ENCODE assay signal across 21 cellular contexts in the genomic region with DNA sequence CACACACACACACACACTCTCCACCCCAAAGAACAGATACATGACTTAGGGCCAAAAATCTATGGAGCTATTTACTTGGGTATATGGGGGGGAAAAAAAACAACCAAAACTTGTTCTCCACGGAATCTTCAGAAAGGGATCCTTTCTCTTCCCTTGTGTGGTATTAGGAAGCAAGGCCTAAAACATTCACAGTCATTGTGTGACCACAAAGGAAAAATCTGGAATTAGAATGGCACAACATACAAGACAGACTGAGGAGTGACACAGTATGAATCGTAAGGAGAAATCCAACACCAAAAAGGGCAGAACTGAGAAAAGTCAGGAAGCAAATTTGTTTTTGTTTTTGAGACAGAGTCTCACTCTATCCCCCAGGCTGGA.
DNase-seq lines count a peak whose midpoint lies in the region; ATAC-seq, FAIRE-seq and TF ChIP-seq lines count a peak whose summit lies in the region.
"Had no signal": no experiment of that assay in that cellular context is flagged by ENCODE, and none has a peak within 500 bp of the region (broad histone marks: within the 10 kb centered on the region; RNA-seq: fewer than 3 reads in every experiment).

No MANE protein-coding gene starts in this region.

- peak overlapping the region; percentile 30 for H3K4me2 ChIP-seq in HepG2 (ENCODE audit: low read depth, low read length)

- H3K4me1 ChIP-seq in HepG2 (ENCODE audit: insufficient read depth, low read length): peaks cover 45% of the 10 kb centered on the region
- H3K4me1 ChIP-seq in CD4-positive, alpha-beta memory T cell (ENCODE audit: insufficient read depth, low read length): peaks cover 28% of the 10 kb centered on the region

- H3K27ac ChIP-seq in HepG2 (ENCODE audit: extremely low read length, insufficient read depth, low read length): peak overlapping the region; percentile 79
- H3K27ac ChIP-seq in CD4-positive, alpha-beta memory T cell (ENCODE audit: low read depth, low read length): no peak overlapping the region

- H3K4me3 Mint-ChIP-seq in CD4-positive, alpha-beta memory T cell: no peak overlapping the region
- H3K4me3 Mint-ChIP-seq: activated naive CD4-positive, alpha-beta T cell treated with anti-CD3 and anti-CD28 coated beads for 36 hours; central memory CD8-positive, alpha-beta T cell; effector memory CD8-positive, alpha-beta T cell; IgD-negative memory B cell had no signal

- no peak for TF ChIP-seq EP300 in HepG2 (IDR thresholded peaks at IDR 0.05; ENCODE audit: low read depth in 2 of 2, low read length in 2 of 2)
- TF ChIP-seq EP300 in HepG2 (CRISPR knock-in tag; IDR thresholded peaks at IDR 0.05; ENCODE audit: borderline replicate concordance): no peak

- CTCF ChIA-PET in HepG2 (lab: Yijun Ruan, JAX; ENCODE audit: low intra/inter-chr PET ratio, low total read pairs): no interaction called here
- CTCF ChIA-PET in CD4-positive, alpha-beta memory T cell (lab: Charles Lee; ENCODE audit: partially characterized antibody): no interaction called here

- FAIRE-seq in HepG2 (lab: Jason Lieb, UNC): no peak
- FAIRE-seq: islet of Langerhans had no signal

- DNase-seq in COLO829 (ENCODE audit: low spot score): peak; percentile 4
- peak; percentile 70 for DNase-seq in HT1080 (ENCODE audit: low read depth)
- DNase-seq in amniotic epithelial cell (ENCODE audit: low read depth): peak; percentile 19
- no peak for DNase-seq in HepG2 (ENCODE audit: low spot score)
- no peak for DNase-seq in CD4-positive, alpha-beta memory T cell
- DNase-seq in activated CD4-positive, CD25-positive, alpha-beta regulatory T cell (lab: John Stamatoyannopoulos, UW): no peak
- DNase-seq: activated naive CD4-positive, alpha-beta T cell treated with anti-CD3 and anti-CD28 coated beads for 36 hours; C1 segment of cervical spinal cord; DMS79 treated with DMSO at 0.1 percent for 48 hours; effector memory CD8-positive, alpha-beta T cell; midbrain; NCI-H1417 treated with DMSO at 0.1 percent for 48 hours; nucleus accumbens; stimulated activated CD4-positive, alpha-beta T cell treated with anti-CD3 and anti-CD28 coated beads, Interleukin-4, amount 100 ng/mL, for 24 hours; trophoblast cell had no signal

- in situ Hi-C loops in HepG2 (cut with HindIII; ENCODE audit: extremely low pct_ligation_motif_present, low pct_unique_long_range_greater_than_20kb): no loop called here

- TF ChIP-seq CTCF in HepG2 (CRISPR knock-in tag; IDR thresholded peaks at IDR 0.05): no peak

- no peak overlapping the region for H3K9ac ChIP-seq in HepG2 (ENCODE audit: insufficient read depth, low read depth, low read length)

- H3K4me1 Mint-ChIP-seq in CD4-positive, alpha-beta memory T cell: peaks cover 20 to 59% (median 39%) of the 10 kb centered on the region in 4 donors

- TF ChIP-seq POLR2A in HepG2 (IDR thresholded peaks at IDR 0.05; ENCODE audit: insufficient read depth in 1 of 2, low read depth in 2 of 2, low read length in 2 of 2): no peak

- no TSS peak for BruUV-seq in HepG2 (replicated peaks; lab: Mats Ljungman, UMichigan)

- peak overlapping the region in 1 of 7 donors; percentile 55 for H3K27ac Mint-ChIP-seq in CD4-positive, alpha-beta memory T cell
- H3K27ac Mint-ChIP-seq: activated naive CD4-positive, alpha-beta T cell treated with anti-CD3 and anti-CD28 coated beads for 36 hours had no signal

- POLR2A ChIA-PET in HepG2 (lab: Yijun Ruan, JAX): interaction anchor here (2.5 kb wide), 1 partner anchor 21 kb away, joined by 7 read pairs; no protein-coding TSS in a partner anchor
- POLR2A ChIA-PET in CD4-positive, alpha-beta memory T cell (lab: Charles Lee; ENCODE audit: partially characterized antibody): interaction anchor here (1.2 to 1.7 kb wide), 2 partner anchors 10 to 16 kb away, joined by 4 to 5 read pairs; no protein-coding TSS in a partner anchor

- peaks cover 39 to 47% of the 10 kb centered on the region in 2 donors for H3K36me3 Mint-ChIP-seq in CD4-positive, alpha-beta memory T cell

- H3K79me2 ChIP-seq in HepG2 (ENCODE audit: insufficient read depth, low read length): peaks cover 21% of the 10 kb centered on the region

- ATAC-seq in HepG2: no peak; the same call in 2 of the 3 replicates
- ATAC-seq in HG03378 (IDR thresholded peaks at IDR 0.05; ENCODE audit: unreplicated experiment): no peak
- ATAC-seq: effector memory CD8-positive, alpha-beta T cell had no signal

- 91% methylated on average over 2 of the region's 2 CpGs for WGBS in HepG2 (ENCODE audit: low lambda C conversion rate)

- H2AFZ ChIP-seq in HepG2 (ENCODE audit: low read length): no peak overlapping the region

- H4K20me1 ChIP-seq in HepG2 (ENCODE audit: insufficient read depth, low read length): peaks cover 2% of the 10 kb centered on the region; the same call in 1 of the 2 replicates

- intact Hi-C loops in HepG2 (cut with micrococcal nuclease; ENCODE audit: unreplicated experiment): no loop called here
- intact Hi-C loops in CD4-positive, alpha-beta memory T cell (cut with micrococcal nuclease): no loop called here

- no peaks in the 10 kb centered on the region for H3K9me3 ChIP-seq in HepG2 (ENCODE audit: low read length)
- H3K9me3 ChIP-seq in CD4-positive, alpha-beta memory T cell (ENCODE audit: control insufficient read depth in 1 of 2, low read length in 2 of 2): no peaks in the 10 kb centered on the region
- H3K9me3 ChIP-seq: HAP-1 had no signal

- no peak overlapping the region for H3K4me3 ChIP-seq in HepG2 (replicated peaks in 1 of 3; ENCODE audit: insufficient read depth in 1 of 3, low read depth in 2 of 3, low read length in 3 of 3)
- no peak overlapping the region for H3K4me3 ChIP-seq in CD4-positive, alpha-beta memory T cell (ENCODE audit: low read length in 2 of 2)
- H3K4me3 ChIP-seq: HAP-1, SK-N-MC had no signal

- no peaks in the 10 kb centered on the region for H3K27me3 ChIP-seq in HepG2 (ENCODE audit: control insufficient read depth in 1 of 2, insufficient read depth in 2 of 2, low read length in 2 of 2)
- H3K27me3 ChIP-seq in CD4-positive, alpha-beta memory T cell (ENCODE audit: insufficient read depth, low read length): no peaks in the 10 kb centered on the region

- no peaks in the 10 kb centered on the region for H3K27me3 Mint-ChIP-seq in CD4-positive, alpha-beta memory T cell
- H3K27me3 Mint-ChIP-seq: central memory CD8-positive, alpha-beta T cell; effector memory CD8-positive, alpha-beta T cell; IgD-negative memory B cell had no signal

- no peaks in the 10 kb centered on the region for H3K9me3 Mint-ChIP-seq in CD4-positive, alpha-beta memory T cell
- H3K9me3 Mint-ChIP-seq: activated naive CD4-positive, alpha-beta T cell treated with anti-CD3 and anti-CD28 coated beads for 36 hours; central memory CD8-positive, alpha-beta T cell; effector memory CD8-positive, alpha-beta T cell; IgD-negative memory B cell had no signal

- TF ChIP-seq RAD21 in HepG2 (CRISPR knock-in tag; IDR thresholded peaks at IDR 0.05): no peak

- H3K36me3 ChIP-seq in HepG2 (replicated peaks in 1 of 2; ENCODE audit: control insufficient read depth in 1 of 2, insufficient read depth in 2 of 2, low read length in 2 of 2): peaks cover 19 to 41% of the 10 kb centered on the region in 2 experiments
- peaks cover 16% of the 10 kb centered on the region for H3K36me3 ChIP-seq in CD4-positive, alpha-beta memory T cell (ENCODE audit: insufficient read depth, low read length)

TF ChIP-seq in HepG2, 621 proteins besides CTCF, POLR2A, EP300 and RAD21 (continues in another document):
- no peak for TF ChIP-seq KAT2B (IDR thresholded peaks at IDR 0.05; ENCODE audit: borderline replicate concordance, low read depth, low read length)
- no peak for TF ChIP-seq ZNF761 (CRISPR knock-in tag; conservative IDR thresholded peaks at IDR 0.05)
- TF ChIP-seq, protein P1, sequence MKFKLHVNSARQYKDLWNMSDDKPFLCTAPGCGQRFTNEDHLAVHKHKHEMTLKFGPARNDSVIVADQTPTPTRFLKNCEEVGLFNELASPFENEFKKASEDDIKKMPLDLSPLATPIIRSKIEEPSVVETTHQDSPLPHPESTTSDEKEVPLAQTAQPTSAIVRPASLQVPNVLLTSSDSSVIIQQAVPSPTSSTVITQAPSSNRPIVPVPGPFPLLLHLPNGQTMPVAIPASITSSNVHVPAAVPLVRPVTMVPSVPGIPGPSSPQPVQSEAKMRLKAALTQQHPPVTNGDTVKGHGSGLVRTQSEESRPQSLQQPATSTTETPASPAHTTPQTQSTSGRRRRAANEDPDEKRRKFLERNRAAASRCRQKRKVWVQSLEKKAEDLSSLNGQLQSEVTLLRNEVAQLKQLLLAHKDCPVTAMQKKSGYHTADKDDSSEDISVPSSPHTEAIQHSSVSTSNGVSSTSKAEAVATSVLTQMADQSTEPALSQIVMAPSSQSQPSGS (CRISPR knock-in tag; IDR thresholded peaks at IDR 0.05): no peak
- TF ChIP-seq ZSCAN30 (CRISPR knock-in tag; IDR thresholded peaks at IDR 0.05): 0 out of 2 replicates have a peak, but pooled peaks have one; percentile 15
- TF ChIP-seq PITX1 (CRISPR knock-in tag; IDR thresholded peaks at IDR 0.05): no peak
- TF ChIP-seq, protein P2, sequence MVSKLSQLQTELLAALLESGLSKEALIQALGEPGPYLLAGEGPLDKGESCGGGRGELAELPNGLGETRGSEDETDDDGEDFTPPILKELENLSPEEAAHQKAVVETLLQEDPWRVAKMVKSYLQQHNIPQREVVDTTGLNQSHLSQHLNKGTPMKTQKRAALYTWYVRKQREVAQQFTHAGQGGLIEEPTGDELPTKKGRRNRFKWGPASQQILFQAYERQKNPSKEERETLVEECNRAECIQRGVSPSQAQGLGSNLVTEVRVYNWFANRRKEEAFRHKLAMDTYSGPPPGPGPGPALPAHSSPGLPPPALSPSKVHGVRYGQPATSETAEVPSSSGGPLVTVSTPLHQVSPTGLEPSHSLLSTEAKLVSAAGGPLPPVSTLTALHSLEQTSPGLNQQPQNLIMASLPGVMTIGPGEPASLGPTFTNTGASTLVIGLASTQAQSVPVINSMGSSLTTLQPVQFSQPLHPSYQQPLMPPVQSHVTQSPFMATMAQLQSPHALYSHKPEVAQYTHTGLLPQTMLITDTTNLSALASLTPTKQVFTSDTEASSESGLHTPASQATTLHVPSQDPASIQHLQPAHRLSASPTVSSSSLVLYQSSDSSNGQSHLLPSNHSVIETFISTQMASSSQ (IDR thresholded peaks at IDR 0.05; ENCODE audit: low read depth): no peak
- TF ChIP-seq, protein P2 (CRISPR knock-in tag; IDR thresholded peaks at IDR 0.05; ENCODE audit: borderline replicate concordance): no peak

Comparison
In these comparisons a context has a peak if more than half of its experiments do, and no peak if none do; other contexts are left out.
1. DNase-seq: peak in COLO829 (single experiment), HT1080 (single experiment) and amniotic epithelial cell (single experiment); none in HepG2 (single experiment), CD4-positive, alpha-beta memory T cell (0 of 5) and activated CD4-positive, CD25-positive, alpha-beta regulatory T cell (0 of 4).